10 cellular contexts compared by ENCODE assay signal in the genomic region with DNA sequence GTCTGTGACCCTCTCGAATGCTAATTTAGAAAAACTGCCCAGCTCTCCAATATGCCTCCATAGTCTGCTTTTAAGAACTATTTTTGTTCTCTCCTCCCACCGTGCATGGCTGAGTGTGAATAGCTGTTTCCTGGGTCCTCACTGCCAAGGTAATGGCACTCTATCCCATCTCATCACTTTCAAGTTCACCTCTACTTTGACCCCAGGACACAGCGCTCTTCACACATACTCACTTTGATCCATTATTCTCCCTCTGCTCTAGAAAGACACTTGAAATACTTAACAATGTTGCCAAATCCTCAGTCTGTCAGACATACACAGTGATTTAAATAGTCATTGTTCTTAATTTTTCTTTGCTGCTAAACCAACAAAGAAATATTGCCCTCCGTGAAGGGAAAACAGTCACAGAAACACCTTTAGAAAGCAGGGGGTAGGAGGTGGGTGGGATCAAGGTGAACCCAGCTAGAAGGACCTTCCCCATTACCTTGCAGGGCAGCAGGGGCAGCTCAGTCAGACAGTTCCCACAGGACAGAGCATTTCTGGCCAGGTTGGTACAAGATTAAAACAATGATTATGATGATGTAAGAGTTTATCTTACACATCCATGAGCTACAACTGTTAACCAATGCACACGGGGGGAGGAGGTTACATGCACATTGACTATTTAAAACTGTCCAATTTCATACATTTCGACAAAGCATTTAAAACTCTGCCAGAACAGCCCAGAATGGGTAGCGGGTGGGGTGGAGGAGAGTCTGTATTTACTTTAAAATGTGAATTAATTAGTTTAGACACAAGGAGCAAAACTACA. TPM values are rescaled to one million over a fixed set of nuclear protein-coding genes. Genes with fewer than 3 reads are reported as not detected.
A peak's percentile ranks its signal among the peaks of the same experiment; 100 is the strongest.
DNase-seq lines count a peak whose midpoint lies in the region; ATAC-seq, FAIRE-seq and TF ChIP-seq lines count a peak whose summit lies in the region.
"Had no signal": no experiment of that assay in that cellular context is flagged by ENCODE, and none has a peak within 500 bp of the region (broad histone marks: within the 10 kb centered on the region; RNA-seq: fewer than 3 reads in every experiment).

No MANE protein-coding gene starts in this region.

- H3K36me3 ChIP-seq in brain microvascular endothelial cell (replicated peaks) (no peaks in the 10 kb centered on the region), kidney (ENCODE audit: control insufficient read depth in 1 of 2, insufficient read depth in 2 of 2, low read length in 2 of 2) (no peaks in the 10 kb centered on the region), tibial nerve (no peaks in the 10 kb centered on the region)

- TF ChIP-seq EP300 in tibial nerve (IDR thresholded peaks at IDR 0.05), result no peak

- H3K9me3 ChIP-seq in kidney (ENCODE audit: control insufficient read depth in 1 of 2, low read length in 2 of 2) (no peaks in the 10 kb centered on the region), tibial nerve (no peaks in the 10 kb centered on the region)

- FAIRE-seq in kidney (lab: Jason Lieb, UNC), result no peak

- 78 to 87% methylated on average over 7 of the region's 7 CpGs for WGBS in tibial nerve, 2 donors

- H3K27me3 ChIP-seq in brain microvascular endothelial cell (replicated peaks) (no peaks in the 10 kb centered on the region), tibial nerve (peaks cover 0 to 4% of the 10 kb centered on the region in 2 donors)

- H3K9ac ChIP-seq in kidney (ENCODE audit: low read length in 2 of 2), result peak overlapping the region in 1 of 2 donors; percentile 72

- DNase-seq in NCI-H748 (lab: John Stamatoyannopoulos, UW; ENCODE audit: unreplicated experiment), result peak; percentile 31
- DNase-seq in NCI-H748 treated with DMSO at 0.1 percent for 48 hours (lab: John Stamatoyannopoulos, UW), result no peak
- DNase-seq in brain microvascular endothelial cell, result no peak
- DNase-seq in kidney, result no peak
- DNase-seq in superior temporal gyrus (ENCODE audit: extremely low spot score), result peak; percentile 58
- no peak for DNase-seq in sciatic nerve (ENCODE audit: low spot score)
- DNase-seq in tibial nerve (ENCODE audit: low spot score in 2 of 2), result no peak
- no peak for DNase-seq in AG08395 (ENCODE audit: low spot score)
- DNase-seq: MV-4-11, SIG-M5 had no signal

- no peak for TF ChIP-seq POLR2A in tibial nerve (IDR thresholded peaks at IDR 0.05)

- in situ Hi-C loops in brain microvascular endothelial cell (cut with HindIII; ENCODE audit: low pct_ligation_motif_present, low sequenced_read_pairs), result no loop called here

- H3K4me3 ChIP-seq in brain microvascular endothelial cell (ENCODE audit: low read depth, low read length) (peak overlapping the region; percentile 65), kidney (ENCODE audit: low read length in 2 of 2) (peak overlapping the region; percentile 72 to 81), tibial nerve (peak overlapping the region in 2 of 4 donors; percentile 49 to 74)

- intact Hi-C loops in kidney (cut with DNase I) (no loop called here), sciatic nerve (cut with DNase I) (loop anchor here (10.0 kb wide), 1 partner anchor 170 kb away; no protein-coding TSS in a partner anchor)

- ATAC-seq in sciatic nerve, result no peak

- H3K4me1 ChIP-seq in kidney (ENCODE audit: control insufficient read depth in 1 of 2, insufficient read depth in 1 of 2, low read depth in 1 of 2, low read length in 2 of 2) (peaks cover 3 to 21% of the 10 kb centered on the region in 2 donors), tibial nerve (peaks cover 0 to 45% (median 12%) of the 10 kb centered on the region in 4 donors)

- no peak for TF ChIP-seq CTCF in brain microvascular endothelial cell (IDR thresholded peaks at IDR 0.05; ENCODE audit: low read depth, low read length, missing control alignments)
- no peak for TF ChIP-seq CTCF in kidney (IDR thresholded peaks at IDR 0.05; ENCODE audit: borderline replicate concordance, extremely low read depth, insufficient read depth)
- no peak for TF ChIP-seq CTCF in tibial nerve (IDR thresholded peaks at IDR 0.05)

- no peak overlapping the region for H3K27ac ChIP-seq in brain microvascular endothelial cell
- no peak overlapping the region for H3K27ac ChIP-seq in kidney (ENCODE audit: low read depth in 2 of 2, low read length in 2 of 2)
- no peak overlapping the region for H3K27ac ChIP-seq in tibial nerve

RNA-seq across cellular contexts. Expression of gene SLC22A23, which starts 2.4 kb away (rescaled TPM):
- total RNA-seq in kidney (5.3 TPM), sciatic nerve (10.3 TPM), tibial nerve (1 to 10 TPM; 7.1 to 9.6 (median 8.2) TPM)
- 5.7 TPM for polyA plus RNA-seq in kidney (ENCODE audit: insufficient read depth, low read depth, low replicate concordance)

Comparison
In these comparisons a context has a peak if more than half of its experiments do, and no peak if none do; other contexts are left out.
1. DNase-seq: peak in NCI-H748 (single experiment) and superior temporal gyrus (single experiment); none in NCI-H748 treated with DMSO at 0.1 percent for 48 hours (single experiment), brain microvascular endothelial cell (single experiment), kidney (single experiment), sciatic nerve (single experiment), tibial nerve (0 of 2) and AG08395 (single experiment).